20 cellular contexts compared by ENCODE assay signal in genomic region chr20:51122931-51123658, GRCh38.
DNase-seq lines count a peak whose midpoint lies in the region; ATAC-seq, FAIRE-seq and TF ChIP-seq lines count a peak whose summit lies in the region.
"Had no signal": no experiment of that assay in that cellular context is flagged by ENCODE, and none has a peak within 500 bp of the region (broad histone marks: within the 10 kb centered on the region; RNA-seq: fewer than 3 reads in every experiment).

No MANE protein-coding gene starts in this region.

- H3K27me3 ChIP-seq in pancreas: no peaks in the 10 kb centered on the region

- no peak overlapping the region for H3K27ac ChIP-seq in pancreas
- no peak overlapping the region for H3K27ac ChIP-seq in coronary artery
- H3K27ac ChIP-seq: heart left ventricle, tibial artery had no signal

- peaks cover 18% of the 10 kb centered on the region for H3K4me1 Mint-ChIP-seq in activated CD4-positive, alpha-beta T cell treated with anti-CD3 and anti-CD28 coated beads for 36 hours
- H3K4me1 Mint-ChIP-seq in activated naive CD8-positive, alpha-beta T cell (ENCODE audit: low read depth): peaks cover 7% of the 10 kb centered on the region

- no peak overlapping the region for H3K27ac Mint-ChIP-seq in activated CD4-positive, alpha-beta T cell treated with anti-CD3 and anti-CD28 coated beads for 36 hours
- H3K27ac Mint-ChIP-seq in activated naive CD8-positive, alpha-beta T cell: peak overlapping the region; percentile 68
- H3K27ac Mint-ChIP-seq: CD8-positive, alpha-beta memory T cell; T-cell had no signal

- intact Hi-C loops in activated CD4-positive, alpha-beta T cell treated with anti-CD3 and anti-CD28 coated beads for 36 hours (cut with DNase I, micrococcal nuclease): loop anchor here (1.0 kb wide), 2 partner anchors 61 to 62 kb away; no protein-coding TSS in a partner anchor
- intact Hi-C loops in pancreas (cut with DNase I): no loop called here

- no peak overlapping the region for H3K4me3 ChIP-seq in pancreas
- no peak overlapping the region for H3K4me3 ChIP-seq in coronary artery
- H3K4me3 ChIP-seq: HAP-1, heart left ventricle, tibial artery had no signal

- peaks cover 31% of the 10 kb centered on the region for H3K27me3 Mint-ChIP-seq in activated CD4-positive, alpha-beta T cell treated with anti-CD3 and anti-CD28 coated beads for 36 hours
- H3K27me3 Mint-ChIP-seq in activated naive CD8-positive, alpha-beta T cell: peaks cover 7% of the 10 kb centered on the region

- no peaks in the 10 kb centered on the region for H3K4me1 ChIP-seq in pancreas
- H3K4me1 ChIP-seq: HAP-1, heart left ventricle, tibial artery had no signal

- DNase-seq in activated CD4-positive, alpha-beta T cell treated with anti-CD3 and anti-CD28 coated beads for 36 hours: peak; percentile 51
- no peak for DNase-seq in activated CD4-positive, alpha-beta T cell treated with anti-CD3 and anti-CD28 coated beads, Interleukin-2, amount 50 U/mL, for 4 hours
- DNase-seq in pancreas (no peak), coronary artery (ENCODE audit: low spot score) (no peak), NCI-H2081 treated with DMSO at 0.1 percent for 48 hours (lab: John Stamatoyannopoulos, UW) (no peak)
- DNase-seq: activated CD4-positive, alpha-beta T cell treated with anti-CD3 and anti-CD28 coated beads for 1 hour; CD8-positive, alpha-beta memory T cell; heart left ventricle; NCI-H2107; NK-92 treated with Interleukin-12 subunit alpha and Interleukin-12 subunit beta, amount 100 ng/mL, for 24 hours; right cardiac atrium; T-cell; tibial artery had no signal

- H3K36me3 ChIP-seq in pancreas: no peaks in the 10 kb centered on the region
- H3K36me3 ChIP-seq: HAP-1, heart left ventricle, tibial artery had no signal

- no peak for FAIRE-seq in pancreas (lab: Jason Lieb, UNC)
- FAIRE-seq: A204.1, astrocyte, colon had no signal

- CTCF ChIA-PET in activated CD4-positive, alpha-beta T cell treated with anti-CD3 and anti-CD28 coated beads for 36 hours (lab: Charles Lee): no interaction called here

- POLR2A ChIA-PET in activated CD4-positive, alpha-beta T cell treated with anti-CD3 and anti-CD28 coated beads for 36 hours (lab: Charles Lee): no interaction called here

- no peak overlapping the region for H3K4me3 Mint-ChIP-seq in activated CD4-positive, alpha-beta T cell treated with anti-CD3 and anti-CD28 coated beads for 36 hours
- no peak overlapping the region for H3K4me3 Mint-ChIP-seq in activated naive CD8-positive, alpha-beta T cell
- H3K4me3 Mint-ChIP-seq: CD8-positive, alpha-beta memory T cell; T-cell had no signal

- H3K36me3 Mint-ChIP-seq in activated CD4-positive, alpha-beta T cell treated with anti-CD3 and anti-CD28 coated beads for 36 hours (ENCODE audit: low read depth): no peaks in the 10 kb centered on the region
- H3K36me3 Mint-ChIP-seq in activated naive CD8-positive, alpha-beta T cell: no peaks in the 10 kb centered on the region
- H3K36me3 Mint-ChIP-seq: CD8-positive, alpha-beta memory T cell; T-cell had no signal

- WGBS in pancreas, 2 donors: 23 to 24% methylated on average over 7 of the region's 7 CpGs

- TF ChIP-seq CTCF in pancreas (IDR thresholded peaks at IDR 0.05) (no peak), coronary artery (IDR thresholded peaks at IDR 0.05) (no peak)

- no peaks in the 10 kb centered on the region for H3K9me3 ChIP-seq in pancreas
- H3K9me3 ChIP-seq: HAP-1, heart left ventricle, tibial artery had no signal

- ATAC-seq in activated CD4-positive, alpha-beta T cell treated with anti-CD3 and anti-CD28 coated beads for 36 hours: peak; percentile 96
- ATAC-seq in GM21423 (IDR thresholded peaks at IDR 0.05; ENCODE audit: unreplicated experiment): peak; percentile 48
- ATAC-seq in pancreas: peak in 3 of 4 donors; percentile 31 to 61 (median 57)
- no peak for ATAC-seq in HG03354 (IDR thresholded peaks at IDR 0.05; ENCODE audit: poor library complexity, severe bottlenecking, unreplicated experiment)
- ATAC-seq: heart left ventricle, right cardiac atrium, T-cell had no signal

- H3K9me3 Mint-ChIP-seq in activated CD4-positive, alpha-beta T cell treated with anti-CD3 and anti-CD28 coated beads for 36 hours (ENCODE audit: low read depth): no peaks in the 10 kb centered on the region
- H3K9me3 Mint-ChIP-seq in activated naive CD8-positive, alpha-beta T cell (ENCODE audit: low read depth): no peaks in the 10 kb centered on the region
- H3K9me3 Mint-ChIP-seq: CD8-positive, alpha-beta memory T cell; T-cell had no signal

Comparison
In these comparisons a context has a peak if more than half of its experiments do, and no peak if none do; other contexts are left out.
1. intact Hi-C loops: an anchor here in activated CD4-positive, alpha-beta T cell treated with anti-CD3 and anti-CD28 coated beads for 36 hours (1.0 kb wide); none called in pancreas.